In genomic region chr17:39754161-39754957, GRCh38 we compare ENCODE assay signal across 1 cellular context.
TF ChIP-seq lines count a peak whose summit lies in the region.

No MANE protein-coding gene starts in this region.

TF ChIP-seq in K562, 482 proteins besides CTCF, POLR2A, EP300 and RAD21 (continued from another document and continues in another):
- TF ChIP-seq ZNF518B (CRISPR knock-in tag; IDR thresholded peaks at IDR 0.05) (no peak), ZBTB7A (IDR thresholded peaks at IDR 0.05; ENCODE audit: borderline replicate concordance, control insufficient read depth, low read depth, low read length) (peak; percentile 80), ZNF76 (CRISPR knock-in tag; IDR thresholded peaks at IDR 0.05; ENCODE audit: borderline replicate concordance) (0 out of 2 replicates have a peak, but pooled peaks have one; percentile 58), CCAR2 (IDR thresholded peaks at IDR 0.05; ENCODE audit: low read depth, low read length) (no peak), ADNP (tag; IDR thresholded peaks at IDR 0.05) (no peak), SMAD4 (CRISPR knock-in tag; conservative IDR thresholded peaks at IDR 0.05) (peak; percentile 85), SRF (CRISPR knock-in tag; IDR thresholded peaks at IDR 0.05) (peak in 1 of 2 experiments; percentile 60; a peak in 1 of 4 replicates), SREBF2 (CRISPR knock-in tag; IDR thresholded peaks at IDR 0.05) (no peak), ASH1L (IDR thresholded peaks at IDR 0.05; ENCODE audit: borderline replicate concordance, low read depth, partially characterized antibody) (no peak), KLF13 (tag; IDR thresholded peaks at IDR 0.05; ENCODE audit: borderline replicate concordance, low read depth) (no peak), CTBP1 (IDR thresholded peaks at IDR 0.05; ENCODE audit: borderline replicate concordance) (peak; percentile 78), PREB (CRISPR knock-in tag; IDR thresholded peaks at IDR 0.05) (no peak), CHCHD3 (CRISPR knock-in tag; IDR thresholded peaks at IDR 0.05) (no peak), ZBTB8A (IDR thresholded peaks at IDR 0.05; ENCODE audit: partially characterized antibody) (no peak), BACH1 (tag; IDR thresholded peaks at IDR 0.05) (no peak), CAMTA2 (CRISPR knock-in tag; conservative IDR thresholded peaks at IDR 0.05) (no peak), CBX2 (IDR thresholded peaks at IDR 0.05; ENCODE audit: insufficient read depth, low read length, poor library complexity, severe bottlenecking) (no peak), ZKSCAN8 (CRISPR knock-in tag; IDR thresholded peaks at IDR 0.05) (no peak), ARHGAP35 (IDR thresholded peaks at IDR 0.05; ENCODE audit: partially characterized antibody) (no peak), SIX5 (IDR thresholded peaks at IDR 0.05; ENCODE audit: borderline replicate concordance in 1 of 2, insufficient read depth in 1 of 2, low read depth in 1 of 2, low read length in 2 of 2) (no peak), ZBTB9 (CRISPR knock-in tag; IDR thresholded peaks at IDR 0.05) (peak; percentile 45; the same call in 1 of the 2 replicates), CREB3 (tag; conservative IDR thresholded peaks at IDR 0.05; ENCODE audit: low read depth) (no peak), RBM25 (IDR thresholded peaks at IDR 0.05; ENCODE audit: low read depth, low read length, severe bottlenecking) (peak; percentile 51), GATAD2A (IDR thresholded peaks at IDR 0.05) (no peak), ZNF224 (CRISPR knock-in tag; IDR thresholded peaks at IDR 0.05) (no peak), HSF4 (CRISPR knock-in tag; IDR thresholded peaks at IDR 0.05; ENCODE audit: borderline replicate concordance) (no peak), FIP1L1 (IDR thresholded peaks at IDR 0.05; ENCODE audit: low read depth, low read length, poor library complexity, severe bottlenecking) (peak; percentile 88), ZNF239 (CRISPR knock-in tag; IDR thresholded peaks at IDR 0.05) (no peak)
- TF ChIP-seq, protein P1, sequence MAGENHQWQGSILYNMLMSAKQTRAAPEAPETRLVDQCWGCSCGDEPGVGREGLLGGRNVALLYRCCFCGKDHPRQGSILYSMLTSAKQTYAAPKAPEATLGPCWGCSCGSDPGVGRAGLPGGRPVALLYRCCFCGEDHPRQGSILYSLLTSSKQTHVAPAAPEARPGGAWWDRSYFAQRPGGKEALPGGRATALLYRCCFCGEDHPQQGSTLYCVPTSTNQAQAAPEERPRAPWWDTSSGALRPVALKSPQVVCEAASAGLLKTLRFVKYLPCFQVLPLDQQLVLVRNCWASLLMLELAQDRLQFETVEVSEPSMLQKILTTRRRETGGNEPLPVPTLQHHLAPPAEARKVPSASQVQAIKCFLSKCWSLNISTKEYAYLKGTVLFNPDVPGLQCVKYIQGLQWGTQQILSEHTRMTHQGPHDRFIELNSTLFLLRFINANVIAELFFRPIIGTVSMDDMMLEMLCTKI (IDR thresholded peaks at IDR 0.05; ENCODE audit: partially characterized antibody), result no peak
- TF ChIP-seq, protein P2, sequence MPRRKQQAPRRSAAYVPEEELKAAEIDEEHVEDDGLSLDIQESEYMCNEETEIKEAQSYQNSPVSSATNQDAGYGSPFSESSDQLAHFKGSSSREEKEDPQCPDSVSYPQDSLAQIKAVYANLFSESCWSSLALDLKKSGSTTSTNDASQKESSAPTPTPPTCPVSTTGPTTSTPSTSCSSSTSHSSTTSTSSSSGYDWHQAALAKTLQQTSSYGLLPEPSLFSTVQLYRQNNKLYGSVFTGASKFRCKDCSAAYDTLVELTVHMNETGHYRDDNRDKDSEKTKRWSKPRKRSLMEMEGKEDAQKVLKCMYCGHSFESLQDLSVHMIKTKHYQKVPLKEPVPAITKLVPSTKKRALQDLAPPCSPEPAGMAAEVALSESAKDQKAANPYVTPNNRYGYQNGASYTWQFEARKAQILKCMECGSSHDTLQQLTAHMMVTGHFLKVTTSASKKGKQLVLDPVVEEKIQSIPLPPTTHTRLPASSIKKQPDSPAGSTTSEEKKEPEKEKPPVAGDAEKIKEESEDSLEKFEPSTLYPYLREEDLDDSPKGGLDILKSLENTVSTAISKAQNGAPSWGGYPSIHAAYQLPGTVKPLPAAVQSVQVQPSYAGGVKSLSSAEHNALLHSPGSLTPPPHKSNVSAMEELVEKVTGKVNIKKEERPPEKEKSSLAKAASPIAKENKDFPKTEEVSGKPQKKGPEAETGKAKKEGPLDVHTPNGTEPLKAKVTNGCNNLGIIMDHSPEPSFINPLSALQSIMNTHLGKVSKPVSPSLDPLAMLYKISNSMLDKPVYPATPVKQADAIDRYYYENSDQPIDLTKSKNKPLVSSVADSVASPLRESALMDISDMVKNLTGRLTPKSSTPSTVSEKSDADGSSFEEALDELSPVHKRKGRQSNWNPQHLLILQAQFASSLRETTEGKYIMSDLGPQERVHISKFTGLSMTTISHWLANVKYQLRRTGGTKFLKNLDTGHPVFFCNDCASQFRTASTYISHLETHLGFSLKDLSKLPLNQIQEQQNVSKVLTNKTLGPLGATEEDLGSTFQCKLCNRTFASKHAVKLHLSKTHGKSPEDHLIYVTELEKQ (CRISPR knock-in tag; IDR thresholded peaks at IDR 0.05), result no peak
- TF ChIP-seq, protein P3, sequence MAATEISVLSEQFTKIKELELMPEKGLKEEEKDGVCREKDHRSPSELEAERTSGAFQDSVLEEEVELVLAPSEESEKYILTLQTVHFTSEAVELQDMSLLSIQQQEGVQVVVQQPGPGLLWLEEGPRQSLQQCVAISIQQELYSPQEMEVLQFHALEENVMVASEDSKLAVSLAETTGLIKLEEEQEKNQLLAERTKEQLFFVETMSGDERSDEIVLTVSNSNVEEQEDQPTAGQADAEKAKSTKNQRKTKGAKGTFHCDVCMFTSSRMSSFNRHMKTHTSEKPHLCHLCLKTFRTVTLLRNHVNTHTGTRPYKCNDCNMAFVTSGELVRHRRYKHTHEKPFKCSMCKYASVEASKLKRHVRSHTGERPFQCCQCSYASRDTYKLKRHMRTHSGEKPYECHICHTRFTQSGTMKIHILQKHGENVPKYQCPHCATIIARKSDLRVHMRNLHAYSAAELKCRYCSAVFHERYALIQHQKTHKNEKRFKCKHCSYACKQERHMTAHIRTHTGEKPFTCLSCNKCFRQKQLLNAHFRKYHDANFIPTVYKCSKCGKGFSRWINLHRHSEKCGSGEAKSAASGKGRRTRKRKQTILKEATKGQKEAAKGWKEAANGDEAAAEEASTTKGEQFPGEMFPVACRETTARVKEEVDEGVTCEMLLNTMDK (IDR thresholded peaks at IDR 0.05; ENCODE audit: borderline replicate concordance, insufficient read depth, low read depth, low read length, poor library complexity, severe bottlenecking), result no peak
- TF ChIP-seq, protein P4, sequence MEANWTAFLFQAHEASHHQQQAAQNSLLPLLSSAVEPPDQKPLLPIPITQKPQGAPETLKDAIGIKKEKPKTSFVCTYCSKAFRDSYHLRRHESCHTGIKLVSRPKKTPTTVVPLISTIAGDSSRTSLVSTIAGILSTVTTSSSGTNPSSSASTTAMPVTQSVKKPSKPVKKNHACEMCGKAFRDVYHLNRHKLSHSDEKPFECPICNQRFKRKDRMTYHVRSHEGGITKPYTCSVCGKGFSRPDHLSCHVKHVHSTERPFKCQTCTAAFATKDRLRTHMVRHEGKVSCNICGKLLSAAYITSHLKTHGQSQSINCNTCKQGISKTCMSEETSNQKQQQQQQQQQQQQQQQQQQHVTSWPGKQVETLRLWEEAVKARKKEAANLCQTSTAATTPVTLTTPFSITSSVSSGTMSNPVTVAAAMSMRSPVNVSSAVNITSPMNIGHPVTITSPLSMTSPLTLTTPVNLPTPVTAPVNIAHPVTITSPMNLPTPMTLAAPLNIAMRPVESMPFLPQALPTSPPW (CRISPR knock-in tag; IDR thresholded peaks at IDR 0.05), result peak; percentile 94
- TF ChIP-seq, protein P5, sequence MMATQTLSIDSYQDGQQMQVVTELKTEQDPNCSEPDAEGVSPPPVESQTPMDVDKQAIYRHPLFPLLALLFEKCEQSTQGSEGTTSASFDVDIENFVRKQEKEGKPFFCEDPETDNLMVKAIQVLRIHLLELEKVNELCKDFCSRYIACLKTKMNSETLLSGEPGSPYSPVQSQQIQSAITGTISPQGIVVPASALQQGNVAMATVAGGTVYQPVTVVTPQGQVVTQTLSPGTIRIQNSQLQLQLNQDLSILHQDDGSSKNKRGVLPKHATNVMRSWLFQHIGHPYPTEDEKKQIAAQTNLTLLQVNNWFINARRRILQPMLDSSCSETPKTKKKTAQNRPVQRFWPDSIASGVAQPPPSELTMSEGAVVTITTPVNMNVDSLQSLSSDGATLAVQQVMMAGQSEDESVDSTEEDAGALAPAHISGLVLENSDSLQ (IDR thresholded peaks at IDR 0.05), result no peak
- TF ChIP-seq, protein P6, sequence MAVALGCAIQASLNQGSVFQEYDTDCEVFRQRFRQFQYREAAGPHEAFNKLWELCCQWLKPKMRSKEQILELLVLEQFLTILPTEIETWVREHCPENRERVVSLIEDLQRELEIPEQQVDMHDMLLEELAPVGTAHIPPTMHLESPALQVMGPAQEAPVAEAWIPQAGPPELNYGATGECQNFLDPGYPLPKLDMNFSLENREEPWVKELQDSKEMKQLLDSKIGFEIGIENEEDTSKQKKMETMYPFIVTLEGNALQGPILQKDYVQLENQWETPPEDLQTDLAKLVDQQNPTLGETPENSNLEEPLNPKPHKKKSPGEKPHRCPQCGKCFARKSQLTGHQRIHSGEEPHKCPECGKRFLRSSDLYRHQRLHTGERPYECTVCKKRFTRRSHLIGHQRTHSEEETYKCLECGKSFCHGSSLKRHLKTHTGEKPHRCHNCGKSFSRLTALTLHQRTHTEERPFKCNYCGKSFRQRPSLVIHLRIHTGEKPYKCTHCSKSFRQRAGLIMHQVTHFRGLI (CRISPR knock-in tag; IDR thresholded peaks at IDR 0.05), result no peak
- TF ChIP-seq, protein P7, sequence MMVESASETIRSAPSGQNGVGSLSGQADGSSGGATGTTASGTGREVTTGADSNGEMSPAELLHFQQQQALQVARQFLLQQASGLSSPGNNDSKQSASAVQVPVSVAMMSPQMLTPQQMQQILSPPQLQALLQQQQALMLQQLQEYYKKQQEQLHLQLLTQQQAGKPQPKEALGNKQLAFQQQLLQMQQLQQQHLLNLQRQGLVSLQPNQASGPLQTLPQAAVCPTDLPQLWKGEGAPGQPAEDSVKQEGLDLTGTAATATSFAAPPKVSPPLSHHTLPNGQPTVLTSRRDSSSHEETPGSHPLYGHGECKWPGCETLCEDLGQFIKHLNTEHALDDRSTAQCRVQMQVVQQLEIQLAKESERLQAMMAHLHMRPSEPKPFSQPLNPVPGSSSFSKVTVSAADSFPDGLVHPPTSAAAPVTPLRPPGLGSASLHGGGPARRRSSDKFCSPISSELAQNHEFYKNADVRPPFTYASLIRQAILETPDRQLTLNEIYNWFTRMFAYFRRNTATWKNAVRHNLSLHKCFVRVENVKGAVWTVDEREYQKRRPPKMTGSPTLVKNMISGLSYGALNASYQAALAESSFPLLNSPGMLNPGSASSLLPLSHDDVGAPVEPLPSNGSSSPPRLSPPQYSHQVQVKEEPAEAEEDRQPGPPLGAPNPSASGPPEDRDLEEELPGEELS (CRISPR knock-in tag; IDR thresholded peaks at IDR 0.05; ENCODE audit: borderline replicate concordance), result no peak
